Comparison of ENCODE assay signal across 21 cellular contexts in genomic region chr13:110652231-110652730, GRCh38. TPM values are rescaled to one million over a fixed set of nuclear protein-coding genes. Genes with fewer than 3 reads are reported as not detected.
DNase-seq lines count a peak whose midpoint lies in the region; ATAC-seq and TF ChIP-seq lines count a peak whose summit lies in the region.
"Had no signal": no experiment of that assay in that cellular context is flagged by ENCODE, and none has a peak within 500 bp of the region (broad histone marks: within the 10 kb centered on the region; RNA-seq: fewer than 3 reads in every experiment).

No MANE protein-coding gene starts in this region.

- peaks cover 0 to 2% (median 0%) of the 10 kb centered on the region in 12 donors for H3K4me1 ChIP-seq in heart left ventricle
- H3K4me1 ChIP-seq: Caco-2, SJSA1 had no signal

- H3K4me3 Mint-ChIP-seq in activated B cell treated with CpG ODN at 0.5 μM for 24 hours (peak overlapping the region; percentile 64), memory B cell (no peak overlapping the region)
- peak overlapping the region in 1 of 2 donors; percentile 0 for H3K4me3 Mint-ChIP-seq in stimulated activated naive B cell treated with anti-CD40 and anti-IgM and Interleukin-4, amounts not matched to agents 10 μg/mL and 1 μg/mL and 100 μg/mL, for 72 hours
- H3K4me3 Mint-ChIP-seq: CD14-positive monocyte had no signal

- H3K27me3 ChIP-seq in heart left ventricle = no peaks in the 10 kb centered on the region
- H3K27me3 ChIP-seq: SJSA1 had no signal

- peaks cover 55% of the 10 kb centered on the region for H3K36me3 Mint-ChIP-seq in activated B cell treated with CpG ODN at 0.5 μM for 24 hours (ENCODE audit: low read depth)
- peaks cover 17% of the 10 kb centered on the region for H3K36me3 Mint-ChIP-seq in memory B cell
- peaks cover 42 to 68% of the 10 kb centered on the region in 2 donors for H3K36me3 Mint-ChIP-seq in stimulated activated naive B cell treated with anti-CD40 and anti-IgM and Interleukin-4, amounts not matched to agents 10 μg/mL and 1 μg/mL and 100 μg/mL, for 72 hours

- intact Hi-C loops in left cardiac atrium (cut with DNase I) = no loop called here
- intact Hi-C loops in heart left ventricle (cut with DNase I) = no loop called here
- intact Hi-C loops in activated B cell treated with CpG ODN at 0.5 μM for 24 hours (cut with micrococcal nuclease) = loop anchor here (5.0 kb wide), 1 partner anchor 35 kb away; the partner anchor contains the start of gene NAXD

- CTCF ChIA-PET in activated B cell treated with CpG ODN at 0.5 μM for 24 hours (lab: Charles Lee) = interaction anchor here (0.7 to 2.6 kb wide), 4 partner anchors 13 to 196 kb away, joined by 3 to 12 read pairs (median 3); no protein-coding TSS in a partner anchor

- 94 to 96% (median 94%) methylated on average over 9 to 10 of the region's 10 CpGs for WGBS in heart left ventricle, 4 donors

- H3K27ac ChIP-seq in heart left ventricle = no peak overlapping the region
- H3K27ac ChIP-seq: RWPE1, SJSA1 had no signal

- H3K27ac Mint-ChIP-seq in activated B cell treated with CpG ODN at 0.5 μM for 24 hours = peak overlapping the region; percentile 76
- H3K27ac Mint-ChIP-seq in memory B cell = no peak overlapping the region
- peak overlapping the region; percentile 47 for H3K27ac Mint-ChIP-seq in stimulated activated naive B cell treated with anti-CD40 and anti-IgM and Interleukin-4, amounts not matched to agents 10 μg/mL and 1 μg/mL and 100 μg/mL, for 72 hours

- H3K36me3 ChIP-seq in heart left ventricle = peaks cover 0 to 50% (median 27%) of the 10 kb centered on the region in 9 donors

- ATAC-seq in left cardiac atrium = no peak
- no peak for ATAC-seq in heart left ventricle
- peak; percentile 65 for ATAC-seq in activated B cell treated with CpG ODN at 0.5 μM for 24 hours (ENCODE audit: low read depth)
- ATAC-seq in memory B cell (ENCODE audit: low read depth) = peak; percentile 26
- peak; percentile 83 to 90 for ATAC-seq in stimulated activated naive B cell treated with anti-CD40 and anti-IgM and Interleukin-4, amounts not matched to agents 10 μg/mL and 1 μg/mL and 100 μg/mL, for 72 hours (replicated peaks)
- ATAC-seq in GM21515 (IDR thresholded peaks at IDR 0.05; ENCODE audit: unreplicated experiment) = no peak
- ATAC-seq: HCT116 had no signal

- POLR2A ChIA-PET in activated B cell treated with CpG ODN at 0.5 μM for 24 hours (lab: Charles Lee) = interaction anchor here (0.9 to 5.1 kb wide), 8 partner anchors 9 to 260 kb away, joined by 3 to 35 read pairs (median 6); partner anchors contain the start of gene ING1

- DNase-seq in left cardiac atrium = peak; percentile 13
- no peak for DNase-seq in heart left ventricle
- DNase-seq in activated B cell treated with CpG ODN at 0.5 μM for 24 hours = no peak
- DNase-seq in memory B cell (ENCODE audit: low spot score in 2 of 2) = no peak
- no peak for DNase-seq in stimulated activated naive B cell treated with anti-CD40 and anti-IgM and Interleukin-4, amounts not matched to agents 10 μg/mL and 1 μg/mL and 100 μg/mL, for 72 hours
- no peak for DNase-seq in NCI-H526 (lab: John Stamatoyannopoulos, UW)
- DNase-seq in NCI-H748 treated with DMSO at 0.1 percent for 48 hours (lab: John Stamatoyannopoulos, UW) = no peak
- DNase-seq: 8988T, Caco-2, DMS53, GF-D8, NCI-H1436 treated with DMSO at 0.1 percent for 48 hours, NCI-H2081, NCI-H2227 treated with DMSO at 0.1 percent for 48 hours, NCI-H524 treated with DMSO at 0.1 percent for 48 hours, OCI-M1 had no signal

- no peak for TF ChIP-seq POLR2A in heart left ventricle (IDR thresholded peaks at IDR 0.05)

- no peaks in the 10 kb centered on the region for H3K9me3 Mint-ChIP-seq in activated B cell treated with CpG ODN at 0.5 μM for 24 hours
- H3K9me3 Mint-ChIP-seq in memory B cell = no peaks in the 10 kb centered on the region
- H3K9me3 Mint-ChIP-seq in stimulated activated naive B cell treated with anti-CD40 and anti-IgM and Interleukin-4, amounts not matched to agents 10 μg/mL and 1 μg/mL and 100 μg/mL, for 72 hours = no peaks in the 10 kb centered on the region
- H3K9me3 Mint-ChIP-seq: CD14-positive monocyte had no signal

- H3K4me1 Mint-ChIP-seq in activated B cell treated with CpG ODN at 0.5 μM for 24 hours = peaks cover 71% of the 10 kb centered on the region
- H3K4me1 Mint-ChIP-seq in memory B cell = peaks cover 25% of the 10 kb centered on the region
- peaks cover 44 to 71% of the 10 kb centered on the region in 2 donors for H3K4me1 Mint-ChIP-seq in stimulated activated naive B cell treated with anti-CD40 and anti-IgM and Interleukin-4, amounts not matched to agents 10 μg/mL and 1 μg/mL and 100 μg/mL, for 72 hours

- no peaks in the 10 kb centered on the region for H3K9me3 ChIP-seq in heart left ventricle
- H3K9me3 ChIP-seq: Caco-2, SJSA1 had no signal

- no peak overlapping the region for H3K4me3 ChIP-seq in heart left ventricle
- H3K4me3 ChIP-seq: SJSA1 had no signal

- TF ChIP-seq CTCF in heart left ventricle (IDR thresholded peaks at IDR 0.05) (no peak), activated B cell treated with CpG ODN at 0.5 μM for 24 hours (IDR thresholded peaks at IDR 0.05) (no peak)

- H3K27me3 Mint-ChIP-seq in activated B cell treated with CpG ODN at 0.5 μM for 24 hours (no peaks in the 10 kb centered on the region), memory B cell (no peaks in the 10 kb centered on the region)
- H3K27me3 Mint-ChIP-seq in stimulated activated naive B cell treated with anti-CD40 and anti-IgM and Interleukin-4, amounts not matched to agents 10 μg/mL and 1 μg/mL and 100 μg/mL, for 72 hours = no peaks in the 10 kb centered on the region

RNA-seq across cellular contexts. Expression of gene NAXD, which starts 36.9 kb away (rescaled TPM):
- total RNA-seq in left cardiac atrium = 10 to 100 TPM; 23.7 to 27.0 TPM
- total RNA-seq in heart left ventricle = 10 to 100 TPM; 19.2 to 31.4 (median 25.0) TPM
- 10 to 100 TPM; 22.4 to 22.8 TPM for polyA plus RNA-seq in heart left ventricle
- 31.1 and 32.7 TPM in 2 replicates for total RNA-seq in activated B cell treated with CpG ODN at 0.5 μM for 24 hours

RNA-seq across cellular contexts. Expression of gene CARS2, which starts 53.6 kb away (rescaled TPM):
- 10 to 100 TPM; 36.6 to 37.9 TPM for total RNA-seq in left cardiac atrium
- total RNA-seq in heart left ventricle = 10 to 100 TPM; 35.4 to 48.4 (median 43.5) TPM
- 10 to 100 TPM; 72.4 to 78.5 TPM for polyA plus RNA-seq in heart left ventricle
- 90.1 and 115 TPM in 2 replicates for total RNA-seq in activated B cell treated with CpG ODN at 0.5 μM for 24 hours

Comparison
In these comparisons a context has a peak if more than half of its experiments do, and no peak if none do; other contexts are left out.
1. ATAC-seq: peak in activated B cell treated with CpG ODN at 0.5 μM for 24 hours (single experiment), memory B cell (single experiment) and stimulated activated naive B cell treated with anti-CD40 and anti-IgM and Interleukin-4, amounts not matched to agents 10 μg/mL and 1 μg/mL and 100 μg/mL, for 72 hours (2 of 2); none in left cardiac atrium (0 of 2), heart left ventricle (0 of 4) and GM21515 (single experiment).